25 cellular contexts compared by ENCODE assay signal in the genomic region with DNA sequence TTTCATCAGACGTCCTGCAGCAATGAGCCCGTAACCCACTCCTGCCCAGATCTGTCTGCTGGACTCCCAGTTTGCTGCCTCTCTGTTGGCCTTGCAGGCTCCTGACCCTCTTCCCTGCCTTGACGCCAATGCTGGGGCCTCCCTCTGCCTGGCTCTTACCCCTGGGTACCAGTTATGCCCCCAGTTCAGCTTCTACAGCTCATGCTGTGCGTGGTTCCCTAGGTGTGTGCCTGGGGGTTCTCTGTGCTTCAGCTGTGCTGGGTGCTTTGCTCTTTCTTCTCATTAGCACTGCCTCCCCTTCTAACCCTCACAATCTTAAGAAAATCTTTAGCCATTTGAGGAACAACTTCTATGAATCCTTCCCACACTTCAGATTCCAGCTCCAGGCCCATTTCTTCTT.
"Had no signal": no experiment of that assay in that cellular context is flagged by ENCODE, and none has a peak within 500 bp of the region (broad histone marks: within the 10 kb centered on the region; RNA-seq: fewer than 3 reads in every experiment).

No MANE protein-coding gene starts in this region.

- H3K27ac ChIP-seq: brain microvascular endothelial cell had no signal

- ATAC-seq: activated CD4-positive, alpha-beta T cell treated with anti-CD3 and anti-CD28 coated beads for 36 hours; activated CD8-positive, alpha-beta memory T cell treated with anti-CD3 and anti-CD28 coated beads, Interleukin-2, amount 10 ng/mL, durations not matched to agents 7 days and 5 days; activated CD8-positive, alpha-beta T cell treated with anti-CD3 and anti-CD28 coated beads, Interleukin-2, amount 10 ng/mL, durations not matched to agents 7 days and 5 days; effector memory CD8-positive, alpha-beta T cell; esophagus mucosa had no signal

- DNase-seq: activated CD4-positive, alpha-beta memory T cell treated with anti-CD3 and anti-CD28 coated beads for 36 hours; activated CD4-positive, alpha-beta T cell treated with anti-CD3 and anti-CD28 coated beads for 36 hours; activated CD4-positive, alpha-beta T cell treated with anti-CD3 and anti-CD28 coated beads, Interleukin-2, amount 10 ng/mL, durations not matched to agents 24 days and 14 days; activated CD4-positive, CD25-positive, alpha-beta regulatory T cell; activated CD4-positive, CD25-positive, alpha-beta regulatory T cell treated with anti-CD3 and anti-CD28 coated beads, Interleukin-2, amount 50 U/mL, for 72 hours; activated CD8-positive, alpha-beta memory T cell treated with anti-CD3 and anti-CD28 coated beads, Interleukin-2, amount 10 ng/mL, durations not matched to agents 7 days and 5 days; activated CD8-positive, alpha-beta memory T cell treated with anti-CD3 and anti-CD28 coated beads, Interleukin-2, amount 50 U/mL, for 4 hours; activated CD8-positive, alpha-beta T cell treated with anti-CD3 and anti-CD28 coated beads, Interleukin-2, amount 10 ng/mL, durations not matched to agents 7 days and 5 days; activated effector memory CD4-positive, alpha-beta T cell treated with anti-CD3 and anti-CD28 coated beads, Interleukin-2, amount 50 U/mL, for 16 hours; activated naive CD4-positive, alpha-beta T cell treated with anti-CD3 and anti-CD28 coated beads for 36 hours; activated naive CD8-positive, alpha-beta T cell treated with anti-CD3 and anti-CD28 coated beads for 36 hours; activated T-cell treated with anti-CD3 and anti-CD28 coated beads, Interleukin-2, amount 50 U/mL, for 1 hour; activated T-cell treated with anti-CD3 and anti-CD28 coated beads, Interleukin-2, amount 50 U/mL, for 48 hours; amniotic stem cell; anterior cingulate cortex; brain microvascular endothelial cell; cortex of kidney; dermis blood vessel endothelial cell; effector CD4-positive, alpha-beta T cell; effector memory CD8-positive, alpha-beta T cell; foreskin fibroblast; head of caudate nucleus; T-helper 1 cell; T-helper 2 cell had no signal
